ENCODE assay signal across 8 cellular contexts in the genomic region with DNA sequence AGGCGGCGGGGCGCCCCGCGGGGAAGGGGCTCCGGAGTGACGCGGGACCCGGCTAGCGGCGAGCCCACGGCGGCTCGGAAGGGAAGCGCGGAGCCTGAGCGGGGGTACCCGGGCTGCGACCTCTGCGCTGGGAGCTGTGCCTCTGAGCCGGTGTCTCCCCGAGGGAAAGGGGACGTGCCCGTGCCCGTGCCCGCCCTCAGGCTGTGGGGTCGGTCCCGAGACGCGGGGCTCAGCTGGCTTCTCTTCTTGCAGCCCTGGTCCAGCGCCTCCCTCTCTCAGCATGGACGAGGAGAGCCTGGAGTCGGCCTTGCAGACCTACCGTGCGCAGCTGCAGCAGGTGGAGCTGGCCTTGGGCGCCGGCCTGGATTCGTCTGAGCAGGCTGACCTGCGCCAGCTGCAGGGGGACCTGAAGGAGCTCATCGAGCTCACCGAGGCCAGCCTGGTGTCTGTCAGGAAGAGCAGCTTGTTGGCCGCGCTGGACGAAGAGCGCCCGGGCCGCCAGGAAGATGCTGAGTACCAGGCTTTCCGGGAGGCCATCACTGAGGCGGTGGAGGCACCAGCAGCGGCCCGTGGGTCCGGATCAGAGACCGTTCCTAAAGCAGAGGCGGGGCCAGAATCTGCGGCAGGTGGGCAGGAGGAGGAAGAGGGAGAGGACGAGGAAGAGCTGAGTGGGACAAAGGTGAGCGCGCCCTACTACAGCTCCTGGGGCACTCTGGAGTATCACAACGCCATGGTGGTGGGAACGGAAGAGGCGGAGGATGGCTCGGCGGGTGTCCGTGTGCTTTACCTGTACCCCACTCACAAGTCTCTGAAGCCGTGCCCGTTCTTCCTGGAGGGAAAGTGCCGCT. TPM values are rescaled to one million over a fixed set of nuclear protein-coding genes. Genes with fewer than 3 reads are reported as not detected.
DNase-seq lines count a peak whose midpoint lies in the region; ATAC-seq and TF ChIP-seq lines count a peak whose summit lies in the region.

No MANE protein-coding gene starts in this region.

- DNase-seq in ELR (ENCODE audit: low read depth): peak; percentile 28
- peak in 1 of 2 experiments; percentile 16 for DNase-seq in HAP-1 (ENCODE audit: low spot score in 2 of 2)
- no peak for DNase-seq in RWPE1 (ENCODE audit: low spot score)
- DNase-seq in epithelial cell of prostate (ENCODE audit: low read depth, low spot score): no peak
- DNase-seq in naive B cell: no peak
- no peak for DNase-seq in iPS-NIHi11 (ENCODE audit: low spot score)
- DNase-seq in DMS153 (lab: John Stamatoyannopoulos, UW): no peak
- no peak for DNase-seq in NCI-H187 treated with DMSO at 0.1 percent for 48 hours (lab: John Stamatoyannopoulos, UW)

- POLR2A ChIA-PET in RWPE1 (lab: Yijun Ruan, JAX; ENCODE audit: low non-redundant PET): interaction anchor here (0.8 to 1.7 kb wide), 3 partner anchors 32 to 248 kb away, joined by 3 to 6 read pairs (median 5); a partner anchor contains a TSS

- in situ Hi-C loops in HAP-1 (cut with MboI; ENCODE audit: low sequenced_read_pairs): no loop called here

- H3K9me3 ChIP-seq in HAP-1: no peaks in the 10 kb centered on the region

- CTCF ChIA-PET in RWPE1 (lab: Yijun Ruan, JAX): interaction anchor here (0.6 to 2.7 kb wide), 4 partner anchors 14 to 265 kb away, joined by 3 to 8 read pairs (median 5); no protein-coding TSS in a partner anchor

- H3K27ac ChIP-seq in RWPE1 (peak overlapping the region; percentile 97), epithelial cell of prostate (peak overlapping the region; percentile 82)

- H3K4me1 ChIP-seq in HAP-1: peaks cover 4% of the 10 kb centered on the region

- peak overlapping the region in 3 of 6 donors; percentile 79 to 84 (median 81) for H3K27ac Mint-ChIP-seq in naive B cell

- TF ChIP-seq CTCF in RWPE1 (conservative IDR thresholded peaks at IDR 0.05; ENCODE audit: low read depth): no peak

- no peaks in the 10 kb centered on the region for H3K9me3 Mint-ChIP-seq in naive B cell

- H3K4me1 Mint-ChIP-seq in naive B cell: peaks cover 30 to 56% (median 52%) of the 10 kb centered on the region in 3 donors

- H3K27me3 Mint-ChIP-seq in naive B cell: no peaks in the 10 kb centered on the region

- peak overlapping the region; percentile 78 for H3K4me3 ChIP-seq in HAP-1

- ATAC-seq in naive B cell (ENCODE audit: low read depth in 2 of 2): peak in 1 of 2 donors; percentile 3

- peaks cover 64% of the 10 kb centered on the region for H3K36me3 ChIP-seq in HAP-1 (replicated peaks)

- no peaks in the 10 kb centered on the region for H3K27me3 ChIP-seq in HAP-1 (ENCODE audit: low read depth)

- peak overlapping the region; percentile 71 to 90 (median 82) for H3K4me3 Mint-ChIP-seq in naive B cell

- peaks cover 10 to 15% of the 10 kb centered on the region in 2 donors for H3K36me3 Mint-ChIP-seq in naive B cell

RNA-seq across cellular contexts. Expression of a gene that starts 0.7 kb away (rescaled TPM):
- 10 to 100 TPM; 25.5 to 58.2 (median 28.1) TPM for polyA plus RNA-seq in naive B cell (ENCODE audit: low read depth in 6 of 6)

RNA-seq across cellular contexts. Expression of a gene that starts 0.7 kb away (rescaled TPM):
- 10 to 100 TPM; 35.6 to 62.9 (median 45.8) TPM for polyA plus RNA-seq in naive B cell (ENCODE audit: low read depth in 6 of 6)

RNA-seq across cellular contexts. Expression of a gene that starts 12.1 kb away (rescaled TPM):
- polyA plus RNA-seq in naive B cell (ENCODE audit: low read depth in 6 of 6): not detected

RNA-seq across cellular contexts. Expression of a gene that starts 27.9 kb away (rescaled TPM):
- 10 to 100 TPM in 1 of 6 donors, 1 to 10 TPM in 5; 4.9 to 19.0 (median 8.8) TPM for polyA plus RNA-seq in naive B cell (ENCODE audit: low read depth in 6 of 6)

RNA-seq across cellular contexts. Expression of a gene that starts 31.1 kb away (rescaled TPM):
- 1 to 10 TPM in 3 of 6 donors, under 1 TPM in 2, not detected in 1; 0.36 to 1.4 (median 1.3) TPM for polyA plus RNA-seq in naive B cell (ENCODE audit: low read depth in 6 of 6)
